Comparison of ENCODE assay signal across 1 cellular context in genomic region chr1:160534823-160535605, GRCh38.
TF ChIP-seq lines count a peak whose summit lies in the region.

No MANE protein-coding gene starts in this region.

TF ChIP-seq in H1, 55 proteins besides CTCF, POLR2A, EP300 and RAD21:
- TF ChIP-seq E2F6 (IDR thresholded peaks at IDR 0.05) (no peak), NRF1 (IDR thresholded peaks at IDR 0.05; ENCODE audit: low read depth, low read length) (no peak), EZH2 (IDR thresholded peaks at IDR 0.05; ENCODE audit: low read depth, low read length, severe bottlenecking) (no peak), RNF2 (IDR thresholded peaks at IDR 0.05; ENCODE audit: borderline replicate concordance, low read depth, low read length, missing control alignments, poor library complexity, severe bottlenecking) (no peak), JUND (IDR thresholded peaks at IDR 0.05; ENCODE audit: low read length) (0 out of 2 replicates have a peak, but pooled peaks have one; percentile 25), KDM4A (IDR thresholded peaks at IDR 0.05; ENCODE audit: low read depth, low read length, severe bottlenecking) (no peak)
